ENCODE assay signal across 1 cellular context in genomic region chr10:103977204-103977603, GRCh38.
TF ChIP-seq lines count a peak whose summit lies in the region.

No MANE protein-coding gene starts in this region.

TF ChIP-seq in HEK293, 187 proteins besides CTCF, POLR2A, EP300 and RAD21 (continued from another document):
- no peak for TF ChIP-seq ZNF518A (tag by site-specific recombination; conservative IDR thresholded peaks at IDR 0.05; ENCODE audit: low read depth)
